ENCODE assay signal across 25 cellular contexts in the genomic region with DNA sequence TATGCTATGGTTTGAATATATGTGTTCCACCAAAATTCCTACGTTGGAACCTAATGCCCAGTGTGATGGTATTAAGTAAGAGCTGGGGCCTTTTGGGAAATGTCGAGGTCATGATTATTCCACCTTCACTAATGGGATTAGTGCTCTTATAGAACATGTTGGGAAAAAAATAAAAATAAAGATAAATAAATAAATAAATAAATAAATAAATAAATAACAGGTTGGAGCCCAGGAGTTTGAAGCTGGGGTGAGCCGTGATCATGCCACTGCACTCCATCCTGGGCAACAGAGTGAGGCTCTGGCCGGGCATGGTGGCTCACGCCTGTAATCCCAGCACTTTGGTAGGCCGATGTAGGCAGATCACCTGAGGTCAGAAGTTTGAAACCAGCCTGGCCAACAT. TPM values are rescaled to one million over a fixed set of nuclear protein-coding genes. Genes with fewer than 3 reads are reported as not detected.
"Had no signal": no experiment of that assay in that cellular context is flagged by ENCODE, and none has a peak within 500 bp of the region (broad histone marks: within the 10 kb centered on the region; RNA-seq: fewer than 3 reads in every experiment).

No MANE protein-coding gene starts in this region.

- H3K27ac ChIP-seq: body of pancreas, left lung, sigmoid colon, thoracic aorta, VCaP had no signal

- ATAC-seq: activated CD4-positive, CD25-positive, alpha-beta regulatory T cell treated with anti-CD3 and anti-CD28 coated beads, Interleukin-2, amount 50 U/mL, for 24 hours; activated naive CD8-positive, alpha-beta T cell treated with anti-CD3 and anti-CD28 coated beads, Interleukin-2, amount 50 U/mL, for 24 hours; body of pancreas; left lung; naive thymus-derived CD4-positive, alpha-beta T cell had no signal

- H3K9me3 Mint-ChIP-seq: activated CD4-positive, alpha-beta T cell treated with anti-CD3 and anti-CD28 coated beads, Interleukin-2, amount 10 ng/mL, durations not matched to agents 24 days and 14 days; activated naive CD8-positive, alpha-beta T cell treated with anti-CD3 and anti-CD28 coated beads, Interleukin-2, amount 50 U/mL, for 24 hours; dendritic cell treated with granulocyte-macrophage colony-stimulating factor and Interleukin-4, amounts not matched to agents 40 ng/mL and 50 ng/mL, for 4 days; naive thymus-derived CD4-positive, alpha-beta T cell; T-helper 2 cell treated with Interferon-gamma antibody and Interleukin-4, amounts not matched to agents 5 μg/mL and 100 μg/mL, for 36 hours had no signal

- H3K36me3 Mint-ChIP-seq: immature natural killer cell had no signal

- H3K4me3 ChIP-seq: body of pancreas, left lung, lung, sigmoid colon, thoracic aorta had no signal

- H3K4me3 Mint-ChIP-seq: activated CD4-positive, alpha-beta memory T cell treated with anti-CD3 and anti-CD28 coated beads, Interleukin-2, amount 10 ng/mL, durations not matched to agents 7 days and 5 days; activated CD4-positive, alpha-beta T cell treated with anti-CD3 and anti-CD28 coated beads, Interleukin-2, amount 10 ng/mL, durations not matched to agents 24 days and 14 days; activated naive CD8-positive, alpha-beta T cell treated with anti-CD3 and anti-CD28 coated beads, Interleukin-2, amount 50 U/mL, for 24 hours; dendritic cell treated with granulocyte-macrophage colony-stimulating factor and Interleukin-4, amounts not matched to agents 40 ng/mL and 50 ng/mL, for 4 days; immature natural killer cell; naive thymus-derived CD4-positive, alpha-beta T cell; neural crest cell; T-helper 2 cell treated with Interferon-gamma antibody and Interleukin-4, amounts not matched to agents 5 μg/mL and 100 μg/mL, for 36 hours had no signal

- DNase-seq: activated CD4-positive, alpha-beta memory T cell treated with anti-CD3 and anti-CD28 coated beads, Interleukin-2, amount 10 ng/mL, durations not matched to agents 7 days and 5 days; activated CD4-positive, alpha-beta T cell treated with anti-CD3 and anti-CD28 coated beads, Interleukin-2, amount 10 ng/mL, durations not matched to agents 24 days and 14 days; activated effector memory CD4-positive, alpha-beta T cell treated with anti-CD3 and anti-CD28 coated beads, Interleukin-2, amount 50 U/mL, for 16 hours; activated naive CD4-positive, alpha-beta T cell treated with anti-CD3 and anti-CD28 coated beads, Interleukin-2, amount 50 U/mL, for 16 hours; activated naive CD8-positive, alpha-beta T cell treated with anti-CD3 and anti-CD28 coated beads, Interleukin-2, amount 50 U/mL, for 24 hours; body of pancreas; effector CD4-positive, alpha-beta T cell; erythroblast; foreskin fibroblast; immature natural killer cell; left lung; naive thymus-derived CD4-positive, alpha-beta T cell; retina; sigmoid colon; stimulated activated CD4-positive, alpha-beta T cell treated with anti-CD3 and anti-CD28 coated beads, Interleukin-2, amount 100 ng/mL, for 48 hours; stimulated activated CD8-positive, alpha-beta memory T cell treated with anti-CD3 and anti-CD28 coated beads, Interleukin-4, amount 100 ng/mL, for 48 hours; stimulated activated naive CD4-positive, alpha-beta T cell had no signal

- H3K27ac Mint-ChIP-seq: activated CD4-positive, alpha-beta memory T cell treated with anti-CD3 and anti-CD28 coated beads, Interleukin-2, amount 10 ng/mL, durations not matched to agents 7 days and 5 days; activated CD4-positive, alpha-beta T cell treated with anti-CD3 and anti-CD28 coated beads, Interleukin-2, amount 10 ng/mL, durations not matched to agents 24 days and 14 days; activated naive CD8-positive, alpha-beta T cell treated with anti-CD3 and anti-CD28 coated beads, Interleukin-2, amount 50 U/mL, for 24 hours; dendritic cell treated with granulocyte-macrophage colony-stimulating factor and Interleukin-4, amounts not matched to agents 40 ng/mL and 50 ng/mL, for 4 days; immature natural killer cell; naive thymus-derived CD4-positive, alpha-beta T cell; T-helper 2 cell treated with Interferon-gamma antibody and Interleukin-4, amounts not matched to agents 5 μg/mL and 100 μg/mL, for 36 hours had no signal

- FAIRE-seq: endometrium had no signal

- H3K4me1 Mint-ChIP-seq: activated CD4-positive, alpha-beta memory T cell treated with anti-CD3 and anti-CD28 coated beads, Interleukin-2, amount 10 ng/mL, durations not matched to agents 7 days and 5 days; activated CD4-positive, alpha-beta T cell treated with anti-CD3 and anti-CD28 coated beads, Interleukin-2, amount 10 ng/mL, durations not matched to agents 24 days and 14 days; activated naive CD8-positive, alpha-beta T cell treated with anti-CD3 and anti-CD28 coated beads, Interleukin-2, amount 50 U/mL, for 24 hours; immature natural killer cell; naive thymus-derived CD4-positive, alpha-beta T cell had no signal

- H3K9me3 ChIP-seq: body of pancreas, left lung, sigmoid colon, thoracic aorta had no signal

- H3K36me3 ChIP-seq: left lung, sigmoid colon, thoracic aorta had no signal

- H3K4me1 ChIP-seq: body of pancreas, sigmoid colon had no signal

- H3K27me3 Mint-ChIP-seq: activated CD4-positive, alpha-beta memory T cell treated with anti-CD3 and anti-CD28 coated beads, Interleukin-2, amount 10 ng/mL, durations not matched to agents 7 days and 5 days; activated CD4-positive, alpha-beta T cell treated with anti-CD3 and anti-CD28 coated beads, Interleukin-2, amount 10 ng/mL, durations not matched to agents 24 days and 14 days; activated naive CD8-positive, alpha-beta T cell treated with anti-CD3 and anti-CD28 coated beads, Interleukin-2, amount 50 U/mL, for 24 hours; dendritic cell treated with granulocyte-macrophage colony-stimulating factor and Interleukin-4, amounts not matched to agents 40 ng/mL and 50 ng/mL, for 4 days had no signal

- H3K27me3 ChIP-seq: body of pancreas, left lung, sigmoid colon had no signal

RNA-seq across cellular contexts. Expression of a gene that starts 22.5 kb away (rescaled TPM):
- total RNA-seq: activated CD4-positive, alpha-beta memory T cell treated with anti-CD3 and anti-CD28 coated beads, Interleukin-2, amount 10 ng/mL, durations not matched to agents 7 days and 5 days had no signal
